Comparison of ENCODE assay signal across 16 cellular contexts in genomic region chr12:60070541-60070940, GRCh38.
DNase-seq lines count a peak whose midpoint lies in the region; FAIRE-seq and TF ChIP-seq lines count a peak whose summit lies in the region.
"Had no signal": no experiment of that assay in that cellular context is flagged by ENCODE, and none has a peak within 500 bp of the region (broad histone marks: within the 10 kb centered on the region; RNA-seq: fewer than 3 reads in every experiment).

No MANE protein-coding gene starts in this region.

- dilution Hi-C loops in keratinocyte (cut with MboI; ENCODE audit: extremely low pct_ligation_motif_present, low sequenced_read_pairs) = no loop called here

- H3K9me3 ChIP-seq in astrocyte (ENCODE audit: insufficient read depth, low read depth, low read length) = no peaks in the 10 kb centered on the region
- no peaks in the 10 kb centered on the region for H3K9me3 ChIP-seq in keratinocyte (ENCODE audit: control insufficient read depth, low read depth, low read length)
- H3K9me3 ChIP-seq: SK-N-SH had no signal

- no peak overlapping the region for H3K27ac Mint-ChIP-seq in astrocyte (ENCODE audit: unreplicated experiment)
- H3K27ac Mint-ChIP-seq: CD4-positive, CD25-positive, alpha-beta regulatory T cell had no signal

- H3K36me3 ChIP-seq in astrocyte (ENCODE audit: insufficient read depth, low read length) = no peaks in the 10 kb centered on the region
- H3K36me3 ChIP-seq in keratinocyte (ENCODE audit: control insufficient read depth in 2 of 2, extremely low read depth in 1 of 2, insufficient read depth in 2 of 2, low read length in 2 of 2) = no peaks in the 10 kb centered on the region

- H3K27me3 ChIP-seq in astrocyte (ENCODE audit: insufficient read depth, low read length) (no peaks in the 10 kb centered on the region), keratinocyte (ENCODE audit: control insufficient read depth, extremely low read depth, insufficient read depth, low read length) (no peaks in the 10 kb centered on the region)

- no peaks in the 10 kb centered on the region for H4K20me1 ChIP-seq in astrocyte (ENCODE audit: insufficient read depth, low read length)
- H4K20me1 ChIP-seq in keratinocyte (ENCODE audit: control insufficient read depth, extremely low read depth, insufficient read depth, low read length) = no peaks in the 10 kb centered on the region

- H3K9ac ChIP-seq in astrocyte (ENCODE audit: low read length) = no peak overlapping the region
- H3K9ac ChIP-seq in keratinocyte (ENCODE audit: control insufficient read depth, extremely low read depth, insufficient read depth, low read length) = no peak overlapping the region
- H3K9ac ChIP-seq: SK-N-SH had no signal

- H3K79me2 ChIP-seq in astrocyte (ENCODE audit: insufficient read depth, low read length) (no peaks in the 10 kb centered on the region), keratinocyte (ENCODE audit: control insufficient read depth, insufficient read depth, low read length) (no peaks in the 10 kb centered on the region)

- H3K27me3 Mint-ChIP-seq in astrocyte (ENCODE audit: low read depth, unreplicated experiment) = no peaks in the 10 kb centered on the region
- H3K27me3 Mint-ChIP-seq: CD4-positive, CD25-positive, alpha-beta regulatory T cell had no signal

- DNase-seq in EL (peak; percentile 4), HT1080 (ENCODE audit: low read depth) (peak; percentile 54), astrocyte (ENCODE audit: low read depth) (peak; percentile 16), keratinocyte (ENCODE audit: low read depth, low spot score) (peak; percentile 52), NCI-H446 (lab: John Stamatoyannopoulos, UW) (no peak)
- no peak for DNase-seq in activated naive CD4-positive, alpha-beta T cell treated with anti-CD3 and anti-CD28 coated beads, Interleukin-2, amount 50 U/mL, for 16 hours
- no peak for DNase-seq in activated T-cell treated with anti-CD3 and anti-CD28 coated beads, Interleukin-2, amount 50 U/mL, for 1 hour
- DNase-seq: CD4-positive, CD25-positive, alpha-beta regulatory T cell; DMS79 treated with DMSO at 0.1 percent for 48 hours; GF-D8; GOT3; Kasumi-1; NCI-H1417 treated with DMSO at 0.1 percent for 48 hours; NCI-H2029; NCI-H526; SK-N-SH had no signal

- no peak overlapping the region for H3K4me3 Mint-ChIP-seq in astrocyte (ENCODE audit: unreplicated experiment)
- H3K4me3 Mint-ChIP-seq: CD4-positive, CD25-positive, alpha-beta regulatory T cell had no signal

- H3K4me1 ChIP-seq in astrocyte (ENCODE audit: insufficient read depth, low read length) (no peaks in the 10 kb centered on the region), keratinocyte (ENCODE audit: control insufficient read depth, extremely low read depth, insufficient read depth, low read length) (peaks cover 33% of the 10 kb centered on the region)

- no peaks in the 10 kb centered on the region for H3K9me3 Mint-ChIP-seq in astrocyte (ENCODE audit: unreplicated experiment)

- no peak for FAIRE-seq in astrocyte (lab: Jason Lieb, UNC)
- no peak for FAIRE-seq in keratinocyte (lab: Jason Lieb, UNC)

- H3K36me3 Mint-ChIP-seq in astrocyte (ENCODE audit: low read depth, unreplicated experiment) = no peaks in the 10 kb centered on the region
- H3K36me3 Mint-ChIP-seq: CD4-positive, CD25-positive, alpha-beta regulatory T cell had no signal

- H3K4me3 ChIP-seq in astrocyte (ENCODE audit: insufficient read depth, low read depth, low read length) = no peak overlapping the region
- no peak overlapping the region for H3K4me3 ChIP-seq in keratinocyte (ENCODE audit: control insufficient read depth in 2 of 3, extremely low read depth in 1 of 3, insufficient read depth in 2 of 3, low read depth in 1 of 3, low read length in 3 of 3)

- H2AFZ ChIP-seq in astrocyte (ENCODE audit: low read depth, low read length) (no peak overlapping the region), keratinocyte (ENCODE audit: control insufficient read depth, low read length) (peak overlapping the region; percentile 12)

- H3K4me1 Mint-ChIP-seq in astrocyte (ENCODE audit: low read depth, unreplicated experiment) = peaks cover 10% of the 10 kb centered on the region
- H3K4me1 Mint-ChIP-seq: CD4-positive, CD25-positive, alpha-beta regulatory T cell had no signal

- TF ChIP-seq CTCF in astrocyte (IDR thresholded peaks at IDR 0.05; ENCODE audit: insufficient read depth, low read depth, low read length) (no peak), keratinocyte (optimal IDR thresholded peaks at IDR 0.05 in 1 of 3, IDR thresholded peaks at IDR 0.05 in 1 of 3, conservative IDR thresholded peaks at IDR 0.05 in 1 of 3; ENCODE audit: extremely low read depth in 1 of 3, insufficient read depth in 2 of 3, low read length in 3 of 3) (no peak)

- no peaks in the 10 kb centered on the region for H3K9me1 ChIP-seq in keratinocyte (ENCODE audit: control insufficient read depth, extremely low read depth, insufficient read depth, low read length)

- H3K4me2 ChIP-seq in astrocyte (ENCODE audit: low read length) (no peak overlapping the region), keratinocyte (ENCODE audit: control insufficient read depth, extremely low read depth, insufficient read depth, low read depth, low read length) (no peak overlapping the region)
- H3K4me2 ChIP-seq: SK-N-SH had no signal

- H3K27ac ChIP-seq in astrocyte (ENCODE audit: low read depth, low read length) (no peak overlapping the region), keratinocyte (ENCODE audit: control insufficient read depth, insufficient read depth, low read length) (peak overlapping the region; percentile 70)

Comparison
In these comparisons a context has a peak if more than half of its experiments do, and no peak if none do; other contexts are left out.
1. DNase-seq: peak in EL (single experiment), HT1080 (single experiment), astrocyte (single experiment) and keratinocyte (single experiment); none in activated naive CD4-positive, alpha-beta T cell treated with anti-CD3 and anti-CD28 coated beads, Interleukin-2, amount 50 U/mL, for 16 hours (single experiment), activated T-cell treated with anti-CD3 and anti-CD28 coated beads, Interleukin-2, amount 50 U/mL, for 1 hour (single experiment) and NCI-H446 (0 of 2).